ENCODE assay signal across 30 cellular contexts in the genomic region with DNA sequence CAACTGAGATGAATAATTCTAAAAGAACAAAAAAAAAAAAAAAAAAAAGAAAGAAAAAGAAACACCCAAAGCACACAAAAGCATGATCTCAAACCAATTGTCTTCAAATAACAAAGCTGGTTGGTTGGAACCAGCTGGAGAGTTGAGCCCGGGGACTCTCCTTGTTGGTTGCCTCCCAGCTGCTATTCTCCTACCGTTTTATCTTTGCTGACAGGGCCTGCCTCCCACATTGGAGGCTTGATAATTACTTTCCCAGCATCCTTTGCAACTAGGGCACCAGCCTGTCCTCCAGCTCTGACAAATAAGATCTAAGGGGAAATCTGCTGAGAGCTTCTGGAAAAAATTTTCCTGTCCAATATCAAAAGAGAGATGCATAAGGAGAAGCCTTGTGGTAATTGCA. TPM values are rescaled to one million over a fixed set of nuclear protein-coding genes. Genes with fewer than 3 reads are reported as not detected.
DNase-seq lines count a peak whose midpoint lies in the region; ATAC-seq, FAIRE-seq and TF ChIP-seq lines count a peak whose summit lies in the region.
"Had no signal": no experiment of that assay in that cellular context is flagged by ENCODE, and none has a peak within 500 bp of the region (broad histone marks: within the 10 kb centered on the region; RNA-seq: fewer than 3 reads in every experiment).

No MANE protein-coding gene starts in this region.

- no peaks in the 10 kb centered on the region for H3K27me3 ChIP-seq in Peyer's patch
- H3K27me3 ChIP-seq: gastroesophageal sphincter, left lung had no signal

- H3K4me1 ChIP-seq in A549 (peaks cover 25% of the 10 kb centered on the region), Peyer's patch (no peaks in the 10 kb centered on the region)
- H3K4me1 ChIP-seq: gastroesophageal sphincter, left lung had no signal

- TF ChIP-seq RAD21 in A549 (conservative IDR thresholded peaks at IDR 0.05 in 1 of 2, IDR thresholded peaks at IDR 0.05 in 1 of 2) = no peak

- WGBS in A549 (ENCODE audit: missing lambda C conversion rate) = 46% methylated on average over 2 of the region's 2 CpGs

- H3K36me3 ChIP-seq in Peyer's patch = no peaks in the 10 kb centered on the region
- H3K36me3 ChIP-seq: gastroesophageal sphincter, HAP-1, left lung, WERI-Rb-1 had no signal

- FAIRE-seq in A549 (lab: Jason Lieb, UNC) = no peak
- FAIRE-seq: endometrium, GM19239 had no signal

- TF ChIP-seq POLR2A in A549 (IDR thresholded peaks at IDR 0.05; ENCODE audit: low read length) (no peak), Peyer's patch (IDR thresholded peaks at IDR 0.05) (no peak)

- TF ChIP-seq EP300 in A549 (IDR thresholded peaks at IDR 0.05) = no peak

- H3K27ac ChIP-seq in A549 (peak overlapping the region; percentile 25 to 59; a peak in 2 of 6 replicates), Peyer's patch (no peak overlapping the region)
- H3K27ac ChIP-seq: gastroesophageal sphincter, KMS-11, left lung, WERI-Rb-1 had no signal

- TF ChIP-seq CTCF in A549 (IDR thresholded peaks at IDR 0.05) (no peak), Peyer's patch (IDR thresholded peaks at IDR 0.05) (no peak)

- CTCF ChIA-PET in A549 (lab: Yijun Ruan, JAX) = no interaction called here

- ATAC-seq in A549 (no peak), GM19463 (IDR thresholded peaks at IDR 0.05; ENCODE audit: unreplicated experiment) (no peak)
- ATAC-seq: gastroesophageal sphincter, left lung had no signal

- H3K9me3 ChIP-seq in A549 (no peaks in the 10 kb centered on the region), Peyer's patch (no peaks in the 10 kb centered on the region)
- H3K9me3 ChIP-seq: gastroesophageal sphincter, HAP-1, left lung had no signal

- DNase-seq in A549 (ENCODE audit: low read depth in 1 of 2, low spot score in 1 of 2) (no peak), CMK (ENCODE audit: low read depth) (peak; percentile 15), RPMI8226 (peak; percentile 25), left kidney (ENCODE audit: low read depth, low spot score) (peak; percentile 69), Peyer's patch (no peak)
- no peak for DNase-seq in stimulated activated CD4-positive, alpha-beta T cell treated with anti-CD3 and anti-CD28 coated beads, Interleukin-12 subunit alpha, Interleukin-12 subunit beta, amount 100 ng/mL, for 4 hours
- DNase-seq: activated CD4-positive, alpha-beta T cell treated with anti-CD3 and anti-CD28 coated beads, Interleukin-2, amount 10 ng/mL, durations not matched to agents 24 days and 14 days; activated T-cell treated with anti-CD3 and anti-CD28 coated beads, Interleukin-2, amount 50 U/mL, for 48 hours; CD4-positive, CD25-positive, alpha-beta regulatory T cell; cerebellar nuclear complex; hippocampal formation; immature natural killer cell; left lung; MM.1S; NCI-H1417 treated with DMSO at 0.1 percent for 48 hours; NCI-H526 treated with DMSO at 0.1 percent for 48 hours; occipital lobe; stimulated activated naive CD4-positive, alpha-beta T cell treated with Interleukin-2 at 50 U/mL for 16 hours; WERI-Rb-1 had no signal

- POLR2A ChIA-PET in A549 (lab: Yijun Ruan, JAX) = interaction anchor here (0.7 kb wide), 1 partner anchor 522 kb away, joined by 9 read pairs; no protein-coding TSS in a partner anchor

- peak overlapping the region; percentile 7; the same call in 2 of the 3 replicates for H3K4me2 ChIP-seq in A549
- H3K4me2 ChIP-seq: KMS-11 had no signal

- H3K4me3 ChIP-seq in A549 (no peak overlapping the region), Peyer's patch (no peak overlapping the region)
- H3K4me3 ChIP-seq: gastroesophageal sphincter, HAP-1, left lung had no signal

TF ChIP-seq in A549, 52 proteins besides CTCF, POLR2A, EP300 and RAD21:
- TF ChIP-seq MAFK (IDR thresholded peaks at IDR 0.05; ENCODE audit: partially characterized antibody) (no peak), CBX8 (IDR thresholded peaks at IDR 0.05) (no peak), CEBPB (IDR thresholded peaks at IDR 0.05) (no peak)

RNA-seq across cellular contexts. Expression of a gene that starts 6.8 kb away (rescaled TPM):
- polyA plus RNA-seq in A549 (2011; rRNA removed) (6.6 and 8.2 TPM in 2 replicates), A549 (2017; fragmentation: RNase III; extraction: RNeasy Plus Mini Kit Qiagen cat#74134 plus additional on column Dnase treatment) (0.93 to 1.8 TPM (median 1.1 TPM) in 3 replicates)
- polyA plus RNA-seq in A549 (2012; cell fraction: cytosol; rRNA removed) = 0.23 and 0.50 TPM in 2 replicates
- 1.4 TPM in 2 replicates for polyA plus RNA-seq in A549 (2012; cell fraction: nucleus; rRNA removed)
- polyA minus RNA-seq in A549 (2011; rRNA and poly(A)+ RNA removed) = 3.2 TPM in 2 replicates
- total RNA-seq in Peyer's patch = not detected
- total RNA-seq: activated CD4-positive, alpha-beta T cell treated with anti-CD3 and anti-CD28 coated beads, Interleukin-2, amount 10 ng/mL, durations not matched to agents 24 days and 14 days; CD4-positive, CD25-positive, alpha-beta regulatory T cell; dermis microvascular lymphatic vessel endothelial cell; G401; gastroesophageal sphincter; HT1080; occipital lobe; temporal lobe; urinary bladder had no signal
- polyA plus RNA-seq: CD4-positive, CD25-positive, alpha-beta regulatory T cell had no signal

Comparison
In these comparisons a context has a peak if more than half of its experiments do, and no peak if none do; other contexts are left out.
1. DNase-seq: peak in CMK (single experiment), RPMI8226 (single experiment) and left kidney (single experiment); none in A549 (0 of 2), stimulated activated CD4-positive, alpha-beta T cell treated with anti-CD3 and anti-CD28 coated beads, Interleukin-12 subunit alpha, Interleukin-12 subunit beta, amount 100 ng/mL, for 4 hours (single experiment) and Peyer's patch (0 of 3).
2. H3K27ac ChIP-seq: peak in A549 (2 of 2); none in Peyer's patch (0 of 4).